In the genomic region with DNA sequence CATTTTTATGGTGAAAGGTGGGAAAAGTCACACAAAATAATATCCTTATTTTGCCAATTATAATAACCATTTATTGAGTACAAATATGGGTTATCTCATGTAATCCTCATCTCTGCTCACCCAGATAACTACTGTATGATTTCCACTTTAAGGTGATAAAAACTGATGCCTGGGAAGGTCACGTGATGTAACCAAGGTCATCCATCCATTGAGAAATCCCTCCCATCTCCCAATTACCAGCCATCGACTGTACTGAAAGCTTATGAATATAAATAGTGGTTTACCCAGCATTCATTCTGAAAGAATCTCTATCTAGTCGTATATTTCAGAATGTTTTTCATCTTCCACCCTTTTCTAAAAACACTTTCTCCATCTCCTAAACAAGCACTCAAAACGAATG, we compare ENCODE assay signal across 31 cellular contexts. TPM values are rescaled to one million over a fixed set of nuclear protein-coding genes. Genes with fewer than 3 reads are reported as not detected.
DNase-seq lines count a peak whose midpoint lies in the region; ATAC-seq, FAIRE-seq and TF ChIP-seq lines count a peak whose summit lies in the region.
"Had no signal": no experiment of that assay in that cellular context is flagged by ENCODE, and none has a peak within 500 bp of the region (broad histone marks: within the 10 kb centered on the region; RNA-seq: fewer than 3 reads in every experiment).

No MANE protein-coding gene starts in this region.

- 7% methylated on average over 4 of the region's 4 CpGs for WGBS in HepG2 (ENCODE audit: low lambda C conversion rate)
- WGBS in right lobe of liver (ENCODE audit: insufficient coverage, low coverage, low lambda C conversion rate, missing lambda C conversion rate) = 38% methylated on average over 4 of the region's 4 CpGs
- WGBS in K562 (ENCODE audit: insufficient coverage, low coverage, missing lambda C conversion rate) = under 1% methylated on average over 4 of the region's 4 CpGs

- DNase-seq in HepG2 (ENCODE audit: low spot score) = no peak
- no peak for DNase-seq in right lobe of liver
- DNase-seq in K562 (ENCODE audit: extremely low read depth in 1 of 4, low spot score in 3 of 4) = no peak
- DNase-seq in ureter (ENCODE audit: low spot score) = no peak
- DNase-seq: 8988T; ACHN; AML-193; BE2C; C1 segment of cervical spinal cord; Caco-2; Calu3; CD4-positive, alpha-beta memory T cell; CD4-positive, alpha-beta T cell; CD4-positive, CD25-positive, alpha-beta regulatory T cell; CD8-positive, alpha-beta memory T cell; CD8-positive, alpha-beta T cell; COR-L47; DMS 273 treated with DMSO at 0.1 percent for 48 hours; DMS153; DMS53; DMS79; DMS79 treated with DMSO at 0.1 percent for 48 hours; DND-41; EL had no signal

- H3K79me2 ChIP-seq in HepG2 (ENCODE audit: insufficient read depth, low read length) = no peaks in the 10 kb centered on the region
- no peaks in the 10 kb centered on the region for H3K79me2 ChIP-seq in K562 (ENCODE audit: control insufficient read depth, insufficient read depth, low read length)

- H3K27me3 ChIP-seq in HepG2 (ENCODE audit: control insufficient read depth in 1 of 2, insufficient read depth in 2 of 2, low read length in 2 of 2) (peaks cover 2 to 54% of the 10 kb centered on the region in 2 experiments; a peak in 4 of 5 replicates), right lobe of liver (no peaks in the 10 kb centered on the region), K562 (ENCODE audit: control insufficient read depth in 2 of 2, insufficient read depth in 2 of 2, low read length in 2 of 2) (peaks cover 51% of the 10 kb centered on the region in 2 experiments)
- H3K27me3 ChIP-seq: BLaER1; BLaER1 treated with 17β-estradiol and CSF1 and Interleukin-3, amounts not matched to agents 10 nM and 100 nM had no signal

- CTCF ChIA-PET in HepG2 (lab: Yijun Ruan, JAX; ENCODE audit: low intra/inter-chr PET ratio, low total read pairs) = no interaction called here
- CTCF ChIA-PET in K562 (lab: Yijun Ruan, JAX; ENCODE audit: low intra/inter-chr PET ratio) = no interaction called here

- no peak overlapping the region for H2AFZ ChIP-seq in HepG2 (ENCODE audit: low read length)
- H2AFZ ChIP-seq in K562 (ENCODE audit: low read depth, low read length) = no peak overlapping the region

- BruUV-seq in HepG2 (replicated peaks; lab: Mats Ljungman, UMichigan) = no TSS peak
- no TSS peak for BruUV-seq in K562 (replicated peaks; lab: Mats Ljungman, UMichigan)

- H3K4me1 ChIP-seq in HepG2 (ENCODE audit: insufficient read depth, low read length) (no peaks in the 10 kb centered on the region), right lobe of liver (no peaks in the 10 kb centered on the region), K562 (replicated peaks in 1 of 2; ENCODE audit: control insufficient read depth in 2 of 2, insufficient read depth in 2 of 2, low read length in 2 of 2) (no peaks in the 10 kb centered on the region)
- H3K4me1 ChIP-seq: A549; BE2C; BLaER1; BLaER1 treated with 17β-estradiol and CSF1 and Interleukin-3, amounts not matched to agents 10 nM and 100 nM; Caco-2 had no signal

- H3K4me2 ChIP-seq in HepG2 (ENCODE audit: low read depth, low read length) (no peak overlapping the region), K562 (ENCODE audit: insufficient read depth, low read length) (no peak overlapping the region)
- H3K4me2 ChIP-seq: A549; BLaER1; BLaER1 treated with 17β-estradiol and CSF1 and Interleukin-3, amounts not matched to agents 10 nM and 100 nM had no signal

- H3K9me3 ChIP-seq in HepG2 (ENCODE audit: low read length) (no peaks in the 10 kb centered on the region), right lobe of liver (no peaks in the 10 kb centered on the region), K562 (replicated peaks; ENCODE audit: control insufficient read depth, insufficient read depth, low read depth, low read length) (no peaks in the 10 kb centered on the region)
- H3K9me3 ChIP-seq: A549, BE2C, BLaER1, Caco-2 had no signal

- no peak for TF ChIP-seq CTCF in HepG2 (CRISPR knock-in tag; IDR thresholded peaks at IDR 0.05)
- no peak for TF ChIP-seq CTCF in right lobe of liver (IDR thresholded peaks at IDR 0.05)
- TF ChIP-seq CTCF in K562 (IDR thresholded peaks at IDR 0.05 in 2 of 3, conservative IDR thresholded peaks at IDR 0.05 in 1 of 3; ENCODE audit: insufficient read depth in 2 of 3, low read depth in 1 of 3, low read length in 3 of 3) = no peak

- POLR2A ChIA-PET in HepG2 (lab: Yijun Ruan, JAX) = no interaction called here
- POLR2A ChIA-PET in K562 (lab: Yijun Ruan, JAX) = no interaction called here

- no peak overlapping the region for H3K27ac ChIP-seq in HepG2 (ENCODE audit: extremely low read length, insufficient read depth, low read length)
- H3K27ac ChIP-seq in right lobe of liver = no peak overlapping the region
- H3K27ac ChIP-seq in K562 (ENCODE audit: extremely low read depth, low read depth, low read length) = no peak overlapping the region
- H3K27ac ChIP-seq: 22Rv1; A549; BLaER1; BLaER1 treated with 17β-estradiol and CSF1 and Interleukin-3, amounts not matched to agents 10 nM and 100 nM; C4-2B had no signal

- no peaks in the 10 kb centered on the region for H4K20me1 ChIP-seq in HepG2 (ENCODE audit: insufficient read depth, low read length)
- no peaks in the 10 kb centered on the region for H4K20me1 ChIP-seq in K562 (replicated peaks; ENCODE audit: control insufficient read depth, insufficient read depth, low read length)
- H4K20me1 ChIP-seq: BLaER1; BLaER1 treated with 17β-estradiol and CSF1 and Interleukin-3, amounts not matched to agents 10 nM and 100 nM had no signal

- no peak for FAIRE-seq in HepG2 (lab: Jason Lieb, UNC)
- FAIRE-seq in K562 (lab: Jason Lieb, UNC) = no peak
- FAIRE-seq: A204.1, A549, D721Med had no signal

- H3K36me3 ChIP-seq in HepG2 (replicated peaks in 1 of 2; ENCODE audit: control insufficient read depth in 1 of 2, insufficient read depth in 2 of 2, low read length in 2 of 2) (no peaks in the 10 kb centered on the region), right lobe of liver (no peaks in the 10 kb centered on the region), K562 (ENCODE audit: control insufficient read depth, insufficient read depth, low read length) (no peaks in the 10 kb centered on the region)
- H3K36me3 ChIP-seq: BE2C; BLaER1; BLaER1 treated with 17β-estradiol and CSF1 and Interleukin-3, amounts not matched to agents 10 nM and 100 nM had no signal

- intact Hi-C loops in HepG2 (cut with micrococcal nuclease; ENCODE audit: unreplicated experiment) = no loop called here
- intact Hi-C loops in right lobe of liver (cut with DNase I) = no loop called here
- intact Hi-C loops in K562 (cut with micrococcal nuclease) = no loop called here

- in situ Hi-C loops in HepG2 (cut with HindIII; ENCODE audit: extremely low pct_ligation_motif_present, low pct_unique_long_range_greater_than_20kb) (no loop called here), K562 (cut with MboI) (loop anchor here (25.0 kb wide), 1 partner anchor 512 kb away; no protein-coding TSS in a partner anchor)

- TF ChIP-seq POLR2A in HepG2 (IDR thresholded peaks at IDR 0.05; ENCODE audit: insufficient read depth in 1 of 2, low read depth in 2 of 2, low read length in 2 of 2) (no peak), right lobe of liver (IDR thresholded peaks at IDR 0.05) (no peak), K562 (conservative IDR thresholded peaks at IDR 0.05) (no peak)

- H3K9ac ChIP-seq in HepG2 (ENCODE audit: insufficient read depth, low read depth, low read length) (no peak overlapping the region), K562 (ENCODE audit: insufficient read depth in 1 of 2, low read depth in 2 of 2, low read length in 2 of 2) (no peak overlapping the region)
- H3K9ac ChIP-seq: BLaER1; BLaER1 treated with 17β-estradiol and CSF1 and Interleukin-3, amounts not matched to agents 10 nM and 100 nM had no signal

- H3K9me1 ChIP-seq in K562 (ENCODE audit: control insufficient read depth, insufficient read depth, low read length) = no peaks in the 10 kb centered on the region

- H3K4me3 ChIP-seq in HepG2 (replicated peaks in 1 of 3; ENCODE audit: insufficient read depth in 1 of 3, low read depth in 2 of 3, low read length in 3 of 3) (no peak overlapping the region), right lobe of liver (no peak overlapping the region), K562 (no peak overlapping the region)
- H3K4me3 ChIP-seq: A549; BLaER1; BLaER1 treated with 17β-estradiol and CSF1 and Interleukin-3, amounts not matched to agents 10 nM and 100 nM had no signal

- TF ChIP-seq RAD21 in HepG2 (CRISPR knock-in tag; IDR thresholded peaks at IDR 0.05) = no peak
- TF ChIP-seq RAD21 in K562 (CRISPR knock-in tag; conservative IDR thresholded peaks at IDR 0.05 in 1 of 2, IDR thresholded peaks at IDR 0.05 in 1 of 2) = no peak

- TF ChIP-seq EP300 in HepG2 (IDR thresholded peaks at IDR 0.05; ENCODE audit: low read depth in 2 of 2, low read length in 2 of 2) (no peak), HepG2 (CRISPR knock-in tag; IDR thresholded peaks at IDR 0.05; ENCODE audit: borderline replicate concordance) (no peak), K562 (IDR thresholded peaks at IDR 0.05; ENCODE audit: low read length) (no peak)

- no peak for ATAC-seq in HepG2
- ATAC-seq in right lobe of liver = no peak
- no peak for ATAC-seq in K562
- ATAC-seq: A549; CD8-positive, alpha-beta T cell had no signal

RNA-seq across cellular contexts. Expression of gene IFNAR2, which starts 55.0 kb away (rescaled TPM):
- total RNA-seq in HepG2 (2016; rRNA removed; fragmentation: Illumina TruSeq; extraction: Trizol) (5.1 TPM in 2 replicates), right lobe of liver (10 to 100 TPM; 12.4 to 35.5 (median 16.3) TPM), K562 (2014; rRNA removed) (1.7 and 2.7 TPM in 2 replicates), K562 (2014; rRNA removed; fragmentation: Illumina TruSeq; extraction: Trizol) (8.4 and 9.8 TPM in 2 replicates), K562 (2015; rRNA removed; fragmentation: Illumina TruSeq; extraction: Trizol) (4.2 and 5.6 TPM in 2 replicates), K562 (2021) (16.3 and 19.1 TPM in 2 replicates), ureter (55.2 TPM)
- total RNA-seq in HepG2 (2016; cell fraction: cytosol; rRNA removed; fragmentation: Illumina TruSeq; extraction: Trizol; ENCODE audit: low read depth) = 8.0 and 10.6 TPM in 2 replicates
- 5.5 and 7.2 TPM in 2 replicates for total RNA-seq in HepG2 (2016; cell fraction: insoluble cytoplasmic fraction; rRNA removed; fragmentation: Illumina TruSeq; extraction: Trizol)
- 11.6 and 12.1 TPM in 2 replicates for total RNA-seq in HepG2 (2016; cell fraction: membrane; rRNA removed; fragmentation: Illumina TruSeq; extraction: Trizol)
- 10.4 and 11.8 TPM in 2 replicates for total RNA-seq in HepG2 (2016; cell fraction: nucleus; rRNA removed; fragmentation: Illumina TruSeq; extraction: Trizol)
- polyA plus RNA-seq in HepG2 (2011; rRNA removed) (22.7 and 24.1 TPM in 2 replicates), K562 (2011; rRNA removed) (48.3 and 58.0 TPM in 2 replicates), K562 (2014; fragmentation: Illumina TruSeq; extraction: Trizol) (26.1 and 31.9 TPM in 2 replicates), K562 (2014; fragmentation: Nextera tagmentation; extraction: Ambion mirVana) (1 to 10 TPM; 3.1 to 6.1 TPM), K562 (2014; rRNA removed) (19.3 and 23.5 TPM in 2 replicates)
- polyA plus RNA-seq in HepG2 (2011; cell fraction: cytosol; rRNA removed) = 9.2 and 17.6 TPM in 2 replicates
- polyA plus RNA-seq in HepG2 (2011; cell fraction: nucleus; rRNA removed) = 6.2 and 9.8 TPM in 2 replicates
- 17.1 and 17.4 TPM in 2 replicates for polyA plus RNA-seq in HepG2 (2012)
- polyA plus RNA-seq in HepG2 (2016; cell fraction: cytosol; fragmentation: Illumina TruSeq; extraction: Trizol; ENCODE audit: low read depth) = 23.1 and 23.9 TPM in 2 replicates
- polyA plus RNA-seq in HepG2 (2016; cell fraction: insoluble cytoplasmic fraction; fragmentation: Illumina TruSeq; extraction: Trizol; ENCODE audit: low read depth) = 12.2 and 18.4 TPM in 2 replicates
- polyA plus RNA-seq in HepG2 (2016; cell fraction: membrane; fragmentation: Illumina TruSeq; extraction: Trizol; ENCODE audit: low read depth) = 23.8 and 24.7 TPM in 2 replicates
- 25.5 and 26.4 TPM in 2 replicates for polyA plus RNA-seq in HepG2 (2016; cell fraction: nucleus; fragmentation: Illumina TruSeq; extraction: Trizol; ENCODE audit: insufficient read depth, low read depth)
- 7.5 and 12.0 TPM in 2 replicates for polyA minus RNA-seq in HepG2 (2011; rRNA and poly(A)+ RNA removed; ENCODE audit: low replicate concordance)
- polyA minus RNA-seq in HepG2 (2011; cell fraction: cytosol; rRNA and poly(A)+ RNA removed) = 6.8 and 9.2 TPM in 2 replicates
- 12.5 and 21.0 TPM in 2 replicates for polyA minus RNA-seq in HepG2 (2011; cell fraction: nucleus; rRNA and poly(A)+ RNA removed)
- total RNA-seq in K562 (2011; cell fraction: chromatin; rRNA removed; ENCODE audit: low replicate concordance) = 29.8 and 65.1 TPM in 2 replicates
- 11.2 and 16.6 TPM in 2 replicates for total RNA-seq in K562 (2011; cell fraction: nucleolus; rRNA removed)
- total RNA-seq in K562 (2011; cell fraction: nucleoplasm; rRNA removed) = 24.8 and 38.1 TPM in 2 replicates
- polyA plus RNA-seq in K562 (2011; cell fraction: cytosol; rRNA removed) = 13.1 and 25.7 TPM in 2 replicates
- 16.2 and 31.7 TPM in 2 replicates for polyA plus RNA-seq in K562 (2011; cell fraction: nucleus; rRNA removed)
- 18.0 and 32.6 TPM in 2 replicates for polyA plus RNA-seq in K562 (2012)
- 32.3 and 42.9 TPM in 2 replicates for polyA minus RNA-seq in K562 (2011; rRNA and poly(A)+ RNA removed)
- 13.5 and 15.5 TPM in 2 replicates for polyA minus RNA-seq in K562 (2011; cell fraction: cytosol; rRNA and poly(A)+ RNA removed)
- 4.4 and 8.8 TPM in 2 replicates for polyA minus RNA-seq in K562 (2011; cell fraction: nucleus; rRNA and poly(A)+ RNA removed)

Comparison
In these comparisons a context has a peak if more than half of its experiments do, and no peak if none do; other contexts are left out.
1. Of the 241 proteins assayed by ChIP-seq in both HepG2 and K562: peak only in HepG2: none; only in K562: TFE3; in both: RAD51; in neither: 237; mixed calls (peak in some experiments, not most) for 2.